ENCODE assay signal across 15 cellular contexts in the genomic region with DNA sequence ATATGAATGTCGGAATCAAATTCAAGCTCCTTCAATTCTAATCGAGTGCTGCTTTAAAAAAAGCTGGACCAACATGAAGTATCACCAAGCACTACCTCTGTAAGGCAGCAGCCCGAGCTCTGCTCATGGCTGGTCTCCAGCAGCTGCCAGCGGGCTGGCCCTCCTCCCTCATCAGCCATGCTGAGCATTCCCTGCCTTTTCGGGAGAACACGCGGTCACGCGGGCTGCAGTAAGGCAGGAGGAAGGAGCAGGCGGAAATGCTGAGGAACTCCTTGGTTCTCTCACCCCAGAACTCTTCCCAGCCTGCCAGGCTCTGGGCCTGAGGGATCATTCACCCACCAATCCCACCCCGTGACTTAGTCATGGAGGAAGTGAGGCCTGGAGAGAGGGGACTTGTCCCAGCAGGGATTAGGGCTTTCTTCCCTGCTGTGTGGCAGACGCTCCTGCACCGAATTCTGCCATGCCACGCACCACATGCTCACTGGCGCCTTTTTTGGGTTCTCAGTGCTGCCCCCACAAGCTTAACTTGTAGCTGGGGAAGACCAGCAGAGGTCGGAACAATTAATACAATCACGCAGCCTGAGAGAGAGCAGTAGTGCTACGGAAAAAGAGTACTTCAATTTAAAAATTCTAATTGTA. TPM values are rescaled to one million over a fixed set of nuclear protein-coding genes. Genes with fewer than 3 reads are reported as not detected.
DNase-seq lines count a peak whose midpoint lies in the region; ATAC-seq and TF ChIP-seq lines count a peak whose summit lies in the region.
"Had no signal": no experiment of that assay in that cellular context is flagged by ENCODE, and none has a peak within 500 bp of the region (broad histone marks: within the 10 kb centered on the region; RNA-seq: fewer than 3 reads in every experiment).

No MANE protein-coding gene starts in this region.

- in situ Hi-C loops in GM23248 (cut with MboI): no loop called here

- H3K4me2 ChIP-seq in GM23248 (ENCODE audit: unreplicated experiment): no peak overlapping the region

- no peak overlapping the region for H3K9ac ChIP-seq in GM23248
- peak overlapping the region; percentile 22 to 60 (median 48) for H3K9ac ChIP-seq in skeletal muscle tissue (ENCODE audit: low read depth in 1 of 3, low read length in 3 of 3)

- 37 to 42% methylated on average over 18 of the region's 18 CpGs for WGBS in GM23248 (ENCODE audit: low coverage in 1 of 2, low lambda C conversion rate in 2 of 2, missing lambda C conversion rate in 2 of 2), 2 experiments

- H3K36me3 ChIP-seq in GM23248 (ENCODE audit: low read depth): no peaks in the 10 kb centered on the region
- no peaks in the 10 kb centered on the region for H3K36me3 ChIP-seq in skeletal muscle tissue (ENCODE audit: control insufficient read depth in 3 of 3, insufficient read depth in 3 of 3, low read length in 3 of 3)
- H3K36me3 ChIP-seq: esophagus squamous epithelium had no signal

- H2AFZ ChIP-seq in GM23248: peak overlapping the region; percentile 71

- no peaks in the 10 kb centered on the region for H3F3A ChIP-seq in GM23248 (ENCODE audit: insufficient read depth)

- peak; percentile 58 for DNase-seq in GM23248
- peak in 43 of 61 donors; percentile 17 to 73 (median 41) for DNase-seq in caudate nucleus (lab: John Stamatoyannopoulos, UW)
- DNase-seq in inferior parietal cortex (ENCODE audit: extremely low spot score): peak; percentile 62
- DNase-seq in foreskin keratinocyte: no peak
- no peak for DNase-seq in NCI-H748 (lab: John Stamatoyannopoulos, UW; ENCODE audit: unreplicated experiment)
- no peak for DNase-seq in NCI-H510A treated with DMSO at 0.1 percent for 48 hours (lab: John Stamatoyannopoulos, UW)
- DNase-seq: amniotic stem cell; CD8-positive, alpha-beta T cell; esophagus squamous epithelium; mammary epithelial cell; NCI-H2227 treated with DMSO at 0.1 percent for 48 hours; stimulated activated CD4-positive, alpha-beta T cell treated with anti-CD3 and anti-CD28 coated beads, Interleukin-15, amount 100 ng/mL, for 24 hours; T-cell had no signal

- H3K9me3 ChIP-seq in GM23248 (ENCODE audit: low read depth) (no peaks in the 10 kb centered on the region), skeletal muscle tissue (ENCODE audit: control insufficient read depth in 3 of 3, low read length in 3 of 3) (no peaks in the 10 kb centered on the region)
- H3K9me3 ChIP-seq: esophagus squamous epithelium had no signal

- no peak for ATAC-seq in GM19023 (IDR thresholded peaks at IDR 0.05; ENCODE audit: unreplicated experiment)
- no peak for ATAC-seq in foreskin keratinocyte
- ATAC-seq: CD8-positive, alpha-beta T cell; T-cell had no signal

- H4K20me1 ChIP-seq in GM23248 (ENCODE audit: insufficient read depth): no peaks in the 10 kb centered on the region

- H3K4me3 ChIP-seq in GM23248 (no peak overlapping the region), skeletal muscle tissue (ENCODE audit: low read length in 3 of 3) (peak overlapping the region in 2 of 3 donors; percentile 15 to 58)
- H3K4me3 ChIP-seq: esophagus squamous epithelium had no signal

- no peaks in the 10 kb centered on the region for H3K4me1 ChIP-seq in GM23248 (ENCODE audit: insufficient read depth)
- peaks cover 32 to 35% (median 34%) of the 10 kb centered on the region in 3 donors for H3K4me1 ChIP-seq in skeletal muscle tissue (ENCODE audit: control insufficient read depth in 3 of 3, insufficient read depth in 3 of 3, low read length in 3 of 3)
- no peaks in the 10 kb centered on the region for H3K4me1 ChIP-seq in foreskin keratinocyte
- H3K4me1 ChIP-seq: esophagus squamous epithelium had no signal

- peaks cover 18% of the 10 kb centered on the region; the same call in 1 of the 2 replicates for H3K27me3 ChIP-seq in GM23248 (replicated peaks; ENCODE audit: insufficient read depth)
- peaks cover 0 to 2% (median 0%) of the 10 kb centered on the region in 3 donors for H3K27me3 ChIP-seq in skeletal muscle tissue (ENCODE audit: control insufficient read depth in 3 of 3, insufficient read depth in 3 of 3, low read length in 3 of 3)
- H3K27me3 ChIP-seq in foreskin keratinocyte: peaks cover 33% of the 10 kb centered on the region

- no peaks in the 10 kb centered on the region for H3K9me2 ChIP-seq in GM23248 (ENCODE audit: insufficient read depth)

- TF ChIP-seq CTCF in foreskin keratinocyte (conservative IDR thresholded peaks at IDR 0.05): no peak

- no peak overlapping the region for H3K27ac ChIP-seq in GM23248
- H3K27ac ChIP-seq in caudate nucleus (ENCODE audit: low read depth, low read length): peak overlapping the region; percentile 54
- peak overlapping the region; percentile 18 for H3K27ac ChIP-seq in skeletal muscle tissue (ENCODE audit: low read depth, low read length)
- H3K27ac ChIP-seq in foreskin keratinocyte: no peak overlapping the region

- no peaks in the 10 kb centered on the region for H3K79me2 ChIP-seq in GM23248 (ENCODE audit: insufficient read depth)

RNA-seq across cellular contexts. Expression of a gene that starts 42.9 kb away (rescaled TPM):
- total RNA-seq in GM23248 (2014; rRNA removed; shearing (Covaris generic)): 426 and 1,611 TPM in 2 replicates
- polyA plus RNA-seq in GM23248 (2016; fragmentation: Nextera tagmentation; extraction: Ambion mirVana): 923 and 947 TPM in 2 replicates
- 1,978 TPM for total RNA-seq in skeletal muscle tissue
- 2,217 and 2,337 TPM in 2 replicates for total RNA-seq in foreskin keratinocyte
- 3,425 and 3,516 TPM in 2 replicates for polyA plus RNA-seq in foreskin keratinocyte

Comparison
In these comparisons a context has a peak if more than half of its experiments do, and no peak if none do; other contexts are left out.
1. DNase-seq: peak in GM23248 (single experiment), caudate nucleus (43 of 61) and inferior parietal cortex (single experiment); none in foreskin keratinocyte (0 of 2), NCI-H748 (single experiment) and NCI-H510A treated with DMSO at 0.1 percent for 48 hours (single experiment).
2. H3K27ac ChIP-seq: peak in caudate nucleus (single experiment) and skeletal muscle tissue (single experiment); none in GM23248 (single experiment) and foreskin keratinocyte (single experiment).